ENCODE assay signal across 8 cellular contexts in genomic region chr15:75451674-75452363, GRCh38. TPM values are rescaled to one million over a fixed set of nuclear protein-coding genes. Genes with fewer than 3 reads are reported as not detected.
DNase-seq lines count a peak whose midpoint lies in the region; ATAC-seq and TF ChIP-seq lines count a peak whose summit lies in the region.

TSS of gene SIN3A (minus strand) at chr15:75451690. CDS start at chr15:75430375, 21,315 bp downstream.

- peak within 1 kb of the TSS; percentile 92 for H3K27ac ChIP-seq in angular gyrus (ENCODE audit: low read depth, low read length)
- peak within 1 kb of the TSS; percentile 98 to 100 for H3K27ac ChIP-seq in prostate gland
- peak within 1 kb of the TSS; percentile 99 for H3K27ac ChIP-seq in urinary bladder (ENCODE audit: low read depth)

- no peaks in the 10 kb centered on the region for H3K27me3 ChIP-seq in prostate gland (replicated peaks; ENCODE audit: insufficient read depth)

- TF ChIP-seq POLR2A in prostate gland (IDR thresholded peaks at IDR 0.05) = peak; percentile 95

- intact Hi-C loops in left ventricle myocardium superior (cut with micrococcal nuclease) = no loop called here
- intact Hi-C loops in prostate gland (cut with DNase I) = loop anchor here (2.0 to 5.0 kb wide), 3 partner anchors 83 to 173 kb away; partner anchors contain the start of genes MAN2C1, PTPN9 and SNUPN

- H3K36me3 ChIP-seq in prostate gland (no peaks in the 10 kb centered on the region), urinary bladder (ENCODE audit: insufficient read depth) (no peaks in the 10 kb centered on the region)

- H3K4me3 ChIP-seq in prostate gland (peak within 1 kb of the TSS; percentile 77 to 93), urinary bladder (ENCODE audit: low read depth, low read length) (peak within 1 kb of the TSS; percentile 87)

- no peak for TF ChIP-seq CTCF in GM13976 (IDR thresholded peaks at IDR 0.05; ENCODE audit: borderline replicate concordance, control extremely low read depth, extremely low read depth, insufficient read depth, missing control alignments)
- peak in 1 of 4 experiments; percentile 10 for TF ChIP-seq CTCF in prostate gland (IDR thresholded peaks at IDR 0.05)

- ATAC-seq in HG02938 (IDR thresholded peaks at IDR 0.05; ENCODE audit: unreplicated experiment) (peak; percentile 44), left ventricle myocardium superior (peak; percentile 66)

- in situ Hi-C loops in GM13976 (cut with MboI; ENCODE audit: low sequenced_read_pairs, unreplicated experiment) = no loop called here

- DNase-seq in GM13976 (ENCODE audit: low spot score) (peak; percentile 84), NCI-H187 (lab: John Stamatoyannopoulos, UW) (peak; percentile 89 to 95), T-helper 2 cell (peak; percentile 98 to 100 (median 100)), left ventricle myocardium superior (peak; percentile 98), prostate gland (ENCODE audit: low spot score) (peak; percentile 99)

- peaks cover 16% of the 10 kb centered on the region for H3K4me1 ChIP-seq in prostate gland (replicated peaks)
- H3K4me1 ChIP-seq in urinary bladder (ENCODE audit: insufficient read depth) = no peaks in the 10 kb centered on the region

- WGBS in prostate gland = under 1% methylated on average over 39 of the region's 39 CpGs
- WGBS in urinary bladder = under 1% methylated on average over 39 of the region's 39 CpGs

- no peaks in the 10 kb centered on the region for H3K9me3 ChIP-seq in prostate gland

RNA-seq across cellular contexts. Expression of gene SIN3A, which starts in this region (rescaled TPM):
- total RNA-seq in left ventricle myocardium superior = 28.3 TPM
- 10 to 100 TPM; 51.0 to 98.6 TPM for total RNA-seq in prostate gland
- 50.3 TPM for total RNA-seq in urinary bladder
- 34.2 TPM for polyA plus RNA-seq in urinary bladder

Comparison
In these comparisons a context has a peak if more than half of its experiments do, and no peak if none do; other contexts are left out.
1. Peak in every context shown above with its lines: DNase-seq, ATAC-seq, H3K4me3 ChIP-seq and H3K27ac ChIP-seq.